ENCODE assay signal across 9 cellular contexts in genomic region chr17:68762911-68763310, GRCh38.
"Had no signal": no experiment of that assay in that cellular context is flagged by ENCODE, and none has a peak within 500 bp of the region (broad histone marks: within the 10 kb centered on the region; RNA-seq: fewer than 3 reads in every experiment).

No MANE protein-coding gene starts in this region.

- H2AFZ ChIP-seq: GM23248, GM23338 had no signal

- H3K27ac ChIP-seq: GM23248 had no signal

- H3K4me3 ChIP-seq: GM23248, GM23338, HAP-1 had no signal

- H3K9ac ChIP-seq: GM23248 had no signal

- ATAC-seq: GM23338, HCT116 had no signal

- DNase-seq: GOT3, H7, H9 had no signal

- H3K9me3 ChIP-seq: HAP-1 had no signal

- H3K36me3 ChIP-seq: HAP-1 had no signal

- H3K4me2 ChIP-seq: GM23338 had no signal

- FAIRE-seq: H1, H54 had no signal
